In genomic region chr15:25830844-25831443, GRCh38 we compare ENCODE assay signal across 13 cellular contexts. TPM values are rescaled to one million over a fixed set of nuclear protein-coding genes. Genes with fewer than 3 reads are reported as not detected.
DNase-seq lines count a peak whose midpoint lies in the region; ATAC-seq, FAIRE-seq and TF ChIP-seq lines count a peak whose summit lies in the region.
"Had no signal": no experiment of that assay in that cellular context is flagged by ENCODE, and none has a peak within 500 bp of the region (broad histone marks: within the 10 kb centered on the region; RNA-seq: fewer than 3 reads in every experiment).

No MANE protein-coding gene starts in this region.

- H2AK5ac ChIP-seq in mesendoderm (ENCODE audit: low read length): no peak overlapping the region

- FAIRE-seq in frontal cortex (lab: Jason Lieb, UNC): no peak

- no peak overlapping the region for H2BK5ac ChIP-seq in mesendoderm (ENCODE audit: low read length)

- no peak overlapping the region for H3K56ac ChIP-seq in mesendoderm (ENCODE audit: low read length)

- WGBS in mesendoderm (ENCODE audit: extremely low coverage, insufficient coverage, low lambda C conversion rate): no CpG with 5 or more reads among the region's 11 CpGs
- WGBS in suprapubic skin: 35% methylated on average over 11 of the region's 11 CpGs

- TF ChIP-seq CTCF in coronary artery (IDR thresholded peaks at IDR 0.05) (no peak), suprapubic skin (IDR thresholded peaks at IDR 0.05) (no peak)

- no peak for TF ChIP-seq POLR2A in suprapubic skin (IDR thresholded peaks at IDR 0.05)

- H3K4me1 ChIP-seq in mesendoderm (ENCODE audit: control insufficient read depth, low read depth, low read length): no peaks in the 10 kb centered on the region
- H3K4me1 ChIP-seq in suprapubic skin: peaks cover 9% of the 10 kb centered on the region

- no peak overlapping the region for H3K23ac ChIP-seq in mesendoderm (ENCODE audit: low read length)

- H3K4me2 ChIP-seq in mesendoderm (ENCODE audit: low read length): no peak overlapping the region

- TF ChIP-seq EP300 in suprapubic skin (IDR thresholded peaks at IDR 0.05): peak; percentile 60

- H3K79me2 ChIP-seq in mesendoderm (ENCODE audit: control insufficient read depth, insufficient read depth, low read length): no peaks in the 10 kb centered on the region

- H3K27ac ChIP-seq in coronary artery (peak overlapping the region; percentile 91 to 95), mesendoderm (ENCODE audit: low read depth, low read length) (no peak overlapping the region), suprapubic skin (peak overlapping the region; percentile 76)
- H3K27ac ChIP-seq: SK-N-MC had no signal

- H4K5ac ChIP-seq in mesendoderm (ENCODE audit: low read length): no peak overlapping the region

- no peak overlapping the region for H2BK15ac ChIP-seq in mesendoderm (replicated peaks; ENCODE audit: low read depth)

- H3K36me3 ChIP-seq in mesendoderm (ENCODE audit: control insufficient read depth, insufficient read depth, low read length): no peaks in the 10 kb centered on the region
- no peaks in the 10 kb centered on the region for H3K36me3 ChIP-seq in suprapubic skin

- peak overlapping the region; percentile 45 for H3K18ac ChIP-seq in mesendoderm (ENCODE audit: low read length)

- H3K9ac ChIP-seq in mesendoderm (ENCODE audit: low read length): no peak overlapping the region

- no peaks in the 10 kb centered on the region for H3K27me3 ChIP-seq in mesendoderm (ENCODE audit: insufficient read depth, low read length, poor library complexity)
- H3K27me3 ChIP-seq in suprapubic skin: no peaks in the 10 kb centered on the region

- no peak overlapping the region for H3K4ac ChIP-seq in mesendoderm (ENCODE audit: low read depth, low read length)

- no peak for ATAC-seq in HG03135 (IDR thresholded peaks at IDR 0.05; ENCODE audit: unreplicated experiment)

- no peak overlapping the region for H4K8ac ChIP-seq in mesendoderm (ENCODE audit: low read depth, low read length)

- no peaks in the 10 kb centered on the region for H3K79me1 ChIP-seq in mesendoderm (ENCODE audit: low read length)

- DNase-seq in HT1080 (ENCODE audit: low read depth): peak; percentile 76
- DNase-seq in coronary artery (ENCODE audit: low spot score): peak; percentile 95
- no peak for DNase-seq in mesendoderm
- DNase-seq in suprapubic skin (ENCODE audit: low spot score in 2 of 2): peak in 1 of 2 donors; percentile 84
- no peak for DNase-seq in frontal cortex (ENCODE audit: low spot score in 2 of 2)
- no peak for DNase-seq in stimulated activated CD4-positive, alpha-beta T cell treated with anti-CD3 and anti-CD28 coated beads, Interleukin-2, amount 100 ng/mL, for 24 hours
- no peak for DNase-seq in stimulated activated CD4-positive, alpha-beta T cell treated with anti-CD3 and anti-CD28 coated beads, Interleukin-4, amount 100 ng/mL, for 24 hours
- DNase-seq: GDM1; NCI-H1092; occipital lobe; stimulated activated naive CD4-positive, alpha-beta T cell treated with Interleukin-2 at 50 U/mL for 16 hours had no signal

- H2BK120ac ChIP-seq in mesendoderm (ENCODE audit: low read depth, low read length): no peak overlapping the region

- H3K9me3 ChIP-seq in suprapubic skin: no peaks in the 10 kb centered on the region

- H3K4me3 ChIP-seq in coronary artery (peak overlapping the region; percentile 63), mesendoderm (ENCODE audit: low read length) (no peak overlapping the region), suprapubic skin (peak overlapping the region; percentile 8)
- H3K4me3 ChIP-seq: SK-N-MC had no signal

RNA-seq across cellular contexts. Expression of gene ATP10A, which starts 32.2 kb away (rescaled TPM):
- 4.0 and 6.2 TPM in 2 replicates for total RNA-seq in HT1080 (2014; rRNA removed; shearing (Covaris generic))
- 0.02 and 0.73 TPM in 2 replicates for polyA plus RNA-seq in HT1080 (2015; cell fraction: cytosol; rRNA removed)
- polyA plus RNA-seq in HT1080 (2015; cell fraction: nucleus; rRNA removed): 0.06 and 0.08 TPM in 2 replicates
- 0.37 TPM for polyA plus RNA-seq in mesendoderm (2013, experiment 1 of 2)
- 0.50 TPM for polyA plus RNA-seq in mesendoderm (2013, experiment 2 of 2)
- total RNA-seq in suprapubic skin (1 to 10 TPM; 3.8 to 7.1 (median 5.2) TPM), frontal cortex (0.82 TPM)

Comparison
In these comparisons a context has a peak if more than half of its experiments do, and no peak if none do; other contexts are left out.
1. DNase-seq: peak in HT1080 (single experiment) and coronary artery (single experiment); none in mesendoderm (single experiment), frontal cortex (0 of 2), stimulated activated CD4-positive, alpha-beta T cell treated with anti-CD3 and anti-CD28 coated beads, Interleukin-2, amount 100 ng/mL, for 24 hours (0 of 2) and stimulated activated CD4-positive, alpha-beta T cell treated with anti-CD3 and anti-CD28 coated beads, Interleukin-4, amount 100 ng/mL, for 24 hours (single experiment).